13 cellular contexts compared by ENCODE assay signal in genomic region chr10:43250925-43251663, GRCh38. TPM values are rescaled to one million over a fixed set of nuclear protein-coding genes. Genes with fewer than 3 reads are reported as not detected.
A peak's percentile ranks its signal among the peaks of the same experiment; 100 is the strongest.
DNase-seq lines count a peak whose midpoint lies in the region; ATAC-seq lines count a peak whose summit lies in the region.
"Had no signal": no experiment of that assay in that cellular context is flagged by ENCODE, and none has a peak within 500 bp of the region (broad histone marks: within the 10 kb centered on the region; RNA-seq: fewer than 3 reads in every experiment).

No MANE protein-coding gene starts in this region.

- DNase-seq in NCI-H1417 (lab: John Stamatoyannopoulos, UW) = peak in 2 of 3 experiments; percentile 59 to 82
- no peak for DNase-seq in NCI-H1417 treated with DMSO at 0.1 percent for 48 hours (lab: John Stamatoyannopoulos, UW)
- DNase-seq in NT2/D1 (ENCODE audit: low read depth, low spot score) = no peak
- peak; percentile 7 for DNase-seq in left ventricle myocardium superior
- peak; percentile 38 for DNase-seq in sciatic nerve (ENCODE audit: low spot score)
- no peak for DNase-seq in NCI-H526 (lab: John Stamatoyannopoulos, UW)
- DNase-seq in SKM-1 treated with dmso at 0.1 percent for 144 hours (lab: John Stamatoyannopoulos, UW; ENCODE audit: unreplicated experiment) = no peak
- DNase-seq: NCI-H1694, NCI-H524 had no signal

- peaks cover 8% of the 10 kb centered on the region; the same call in 1 of the 2 replicates for H3K9me3 ChIP-seq in NT2/D1 (ENCODE audit: insufficient read depth, low read length)
- H3K9me3 ChIP-seq: Caco-2, gastrocnemius medialis had no signal

- ATAC-seq in left ventricle myocardium superior (no peak), sciatic nerve (no peak), GM19324 (IDR thresholded peaks at IDR 0.05; ENCODE audit: low FRiP score, unreplicated experiment) (no peak)
- ATAC-seq: gastrocnemius medialis had no signal

- H3K36me3 ChIP-seq in NT2/D1 (ENCODE audit: insufficient read depth, insufficient read length, low read length) = no peaks in the 10 kb centered on the region
- H3K36me3 ChIP-seq: gastrocnemius medialis had no signal

- intact Hi-C loops in left ventricle myocardium superior (cut with micrococcal nuclease) (no loop called here), sciatic nerve (cut with DNase I) (no loop called here)

- no peaks in the 10 kb centered on the region for H3K27me3 ChIP-seq in NT2/D1 (ENCODE audit: insufficient read depth, insufficient read length)
- H3K27me3 ChIP-seq: gastrocnemius medialis had no signal

- H3K9ac ChIP-seq in NT2/D1 (ENCODE audit: insufficient read length, low read depth) = peak overlapping the region; percentile 26

- peaks cover 39% of the 10 kb centered on the region for H3K4me1 ChIP-seq in NT2/D1 (ENCODE audit: insufficient read depth, insufficient read length)
- H3K4me1 ChIP-seq: gastrocnemius medialis had no signal

- no peak overlapping the region for H3K4me3 ChIP-seq in NT2/D1 (ENCODE audit: insufficient read length, low read depth)
- H3K4me3 ChIP-seq: gastrocnemius medialis had no signal

RNA-seq across cellular contexts. Expression of gene RASGEF1A, which starts 15.8 kb away (rescaled TPM):
- total RNA-seq in left ventricle myocardium superior = 2.7 TPM
- total RNA-seq in sciatic nerve = 21.7 TPM
- total RNA-seq: RPMI7951 had no signal

Comparison
In these comparisons a context has a peak if more than half of its experiments do, and no peak if none do; other contexts are left out.
1. DNase-seq: peak in NCI-H1417 (2 of 3), left ventricle myocardium superior (single experiment) and sciatic nerve (single experiment); none in NCI-H1417 treated with DMSO at 0.1 percent for 48 hours (single experiment), NT2/D1 (single experiment), NCI-H526 (0 of 2) and SKM-1 treated with dmso at 0.1 percent for 144 hours (single experiment).